25 cellular contexts compared by ENCODE assay signal in genomic region chr12:870378-870777, GRCh38.
DNase-seq lines count a peak whose midpoint lies in the region; ATAC-seq, FAIRE-seq and TF ChIP-seq lines count a peak whose summit lies in the region.
"Had no signal": no experiment of that assay in that cellular context is flagged by ENCODE, and none has a peak within 500 bp of the region (broad histone marks: within the 10 kb centered on the region; RNA-seq: fewer than 3 reads in every experiment).

No MANE protein-coding gene starts in this region.

- H3K4ac ChIP-seq in trophoblast cell (ENCODE audit: low read depth, low read length): no peak overlapping the region

- no peak overlapping the region for H2AFZ ChIP-seq in trophoblast cell (ENCODE audit: insufficient read depth, low read length, poor library complexity)

- H3K4me1 Mint-ChIP-seq in activated CD8-positive, alpha-beta memory T cell treated with anti-CD3 and anti-CD28 coated beads, Interleukin-2, amount 10 ng/mL, durations not matched to agents 7 days and 5 days: peaks cover 12% of the 10 kb centered on the region
- H3K4me1 Mint-ChIP-seq in activated T-helper 1 cell treated with anti-CD3 and anti-CD28 coated beads, Interleukin-12 subunit alpha, Interleukin-12 subunit beta, Interleukin-2, Interleukin-4 antibody, amounts not matched to agents 30 ng/mL and 10 ng/mL and 1 ng/mL, durations not matched to agents 14 hours and 24 hours and 36 hours (ENCODE audit: low read depth): peaks cover 13% of the 10 kb centered on the region

- TF ChIP-seq POLR2A in GM12891 (IDR thresholded peaks at IDR 0.05; ENCODE audit: low read depth, low read length): no peak

- H3K36me3 Mint-ChIP-seq in activated CD8-positive, alpha-beta memory T cell treated with anti-CD3 and anti-CD28 coated beads, Interleukin-2, amount 10 ng/mL, durations not matched to agents 7 days and 5 days: peaks cover 29% of the 10 kb centered on the region
- peaks cover 34% of the 10 kb centered on the region for H3K36me3 Mint-ChIP-seq in activated T-helper 1 cell treated with anti-CD3 and anti-CD28 coated beads, Interleukin-12 subunit alpha, Interleukin-12 subunit beta, Interleukin-2, Interleukin-4 antibody, amounts not matched to agents 30 ng/mL and 10 ng/mL and 1 ng/mL, durations not matched to agents 14 hours and 24 hours and 36 hours (ENCODE audit: low read depth)

- H3K27ac ChIP-seq in trophoblast cell (ENCODE audit: low read depth, low read length): no peak overlapping the region
- H3K27ac ChIP-seq: C4-2B, stomach, vagina, WERI-Rb-1 had no signal

- peaks cover 28 to 35% of the 10 kb centered on the region in 2 experiments for H3K36me3 ChIP-seq in trophoblast cell (ENCODE audit: control insufficient read depth in 1 of 2, insufficient read depth in 2 of 2, low read length in 2 of 2)

- ATAC-seq in activated CD8-positive, alpha-beta memory T cell treated with anti-CD3 and anti-CD28 coated beads, Interleukin-2, amount 10 ng/mL, durations not matched to agents 7 days and 5 days: peak; percentile 53
- ATAC-seq: left colon, right cardiac atrium had no signal

- no peak overlapping the region for H4K12ac ChIP-seq in trophoblast cell (ENCODE audit: low read depth, low read length)

- H2AK5ac ChIP-seq in trophoblast cell (ENCODE audit: low read length): no peak overlapping the region

- H3K4me2 ChIP-seq in trophoblast cell (ENCODE audit: low read length): no peak overlapping the region

- no peak overlapping the region for H2BK5ac ChIP-seq in trophoblast cell (ENCODE audit: low read depth, low read length, poor library complexity)

- CTCF ChIA-PET in activated CD8-positive, alpha-beta memory T cell treated with anti-CD3 and anti-CD28 coated beads, Interleukin-2, amount 10 ng/mL, durations not matched to agents 7 days and 5 days (lab: Charles Lee): interaction anchor here (0.8 to 1.0 kb wide), 2 partner anchors 9 to 24 kb away, joined by 3 read pairs; no protein-coding TSS in a partner anchor

- H3K79me1 ChIP-seq in trophoblast cell (ENCODE audit: low read length): no peaks in the 10 kb centered on the region

- no peak overlapping the region for H3K4me3 ChIP-seq in trophoblast cell (ENCODE audit: low read depth, low read length)
- H3K4me3 ChIP-seq: HAP-1, stomach, vagina had no signal

- FAIRE-seq in GM19239 (lab: Jason Lieb, UNC): peak; percentile 48
- no peak for FAIRE-seq in GM12891 (lab: Jason Lieb, UNC)

- H3K4me3 Mint-ChIP-seq in activated CD8-positive, alpha-beta memory T cell treated with anti-CD3 and anti-CD28 coated beads, Interleukin-2, amount 10 ng/mL, durations not matched to agents 7 days and 5 days: no peak overlapping the region
- no peak overlapping the region for H3K4me3 Mint-ChIP-seq in activated T-helper 1 cell treated with anti-CD3 and anti-CD28 coated beads, Interleukin-12 subunit alpha, Interleukin-12 subunit beta, Interleukin-2, Interleukin-4 antibody, amounts not matched to agents 30 ng/mL and 10 ng/mL and 1 ng/mL, durations not matched to agents 14 hours and 24 hours and 36 hours
- H3K4me3 Mint-ChIP-seq: activated CD4-positive, alpha-beta T cell treated with anti-CD3 and anti-CD28 coated beads, Interleukin-2, amount 10 ng/mL, durations not matched to agents 24 days and 14 days had no signal

- H3K23ac ChIP-seq in trophoblast cell (ENCODE audit: low read length): no peak overlapping the region

- H3K9me3 Mint-ChIP-seq in activated CD8-positive, alpha-beta memory T cell treated with anti-CD3 and anti-CD28 coated beads, Interleukin-2, amount 10 ng/mL, durations not matched to agents 7 days and 5 days (ENCODE audit: low read depth): no peaks in the 10 kb centered on the region
- H3K9me3 Mint-ChIP-seq in activated T-helper 1 cell treated with anti-CD3 and anti-CD28 coated beads, Interleukin-12 subunit alpha, Interleukin-12 subunit beta, Interleukin-2, Interleukin-4 antibody, amounts not matched to agents 30 ng/mL and 10 ng/mL and 1 ng/mL, durations not matched to agents 14 hours and 24 hours and 36 hours: no peaks in the 10 kb centered on the region
- H3K9me3 Mint-ChIP-seq: activated CD4-positive, alpha-beta T cell treated with anti-CD3 and anti-CD28 coated beads, Interleukin-2, amount 10 ng/mL, durations not matched to agents 24 days and 14 days had no signal

- H3K27me3 ChIP-seq in trophoblast cell (ENCODE audit: insufficient read depth, low read length): no peaks in the 10 kb centered on the region
- H3K27me3 ChIP-seq: stomach, vagina had no signal

- H2BK120ac ChIP-seq in trophoblast cell (ENCODE audit: insufficient read depth, low read length, poor library complexity): no peak overlapping the region

- H3K18ac ChIP-seq in trophoblast cell (ENCODE audit: low read length): no peak overlapping the region

- H3K14ac ChIP-seq in trophoblast cell (ENCODE audit: low read length): no peak overlapping the region

- no peaks in the 10 kb centered on the region for H3K79me2 ChIP-seq in trophoblast cell (ENCODE audit: control insufficient read depth, insufficient read depth, low read length, poor library complexity)

- H3K9ac ChIP-seq in trophoblast cell (ENCODE audit: low read length): peak overlapping the region; percentile 12

- WGBS in trophoblast cell (ENCODE audit: extremely low coverage, insufficient coverage, insufficient read length): no CpG with 5 or more reads among the region's 1 CpG

- H2BK12ac ChIP-seq in trophoblast cell (ENCODE audit: low read length): no peak overlapping the region

- no peaks in the 10 kb centered on the region for H3K27me3 Mint-ChIP-seq in activated CD8-positive, alpha-beta memory T cell treated with anti-CD3 and anti-CD28 coated beads, Interleukin-2, amount 10 ng/mL, durations not matched to agents 7 days and 5 days
- no peaks in the 10 kb centered on the region for H3K27me3 Mint-ChIP-seq in activated T-helper 1 cell treated with anti-CD3 and anti-CD28 coated beads, Interleukin-12 subunit alpha, Interleukin-12 subunit beta, Interleukin-2, Interleukin-4 antibody, amounts not matched to agents 30 ng/mL and 10 ng/mL and 1 ng/mL, durations not matched to agents 14 hours and 24 hours and 36 hours (ENCODE audit: insufficient read depth)
- H3K27me3 Mint-ChIP-seq: activated CD4-positive, alpha-beta T cell treated with anti-CD3 and anti-CD28 coated beads, Interleukin-2, amount 10 ng/mL, durations not matched to agents 24 days and 14 days had no signal

- H3K27ac Mint-ChIP-seq in activated CD8-positive, alpha-beta memory T cell treated with anti-CD3 and anti-CD28 coated beads, Interleukin-2, amount 10 ng/mL, durations not matched to agents 7 days and 5 days: no peak overlapping the region
- H3K27ac Mint-ChIP-seq in activated T-helper 1 cell treated with anti-CD3 and anti-CD28 coated beads, Interleukin-12 subunit alpha, Interleukin-12 subunit beta, Interleukin-2, Interleukin-4 antibody, amounts not matched to agents 30 ng/mL and 10 ng/mL and 1 ng/mL, durations not matched to agents 14 hours and 24 hours and 36 hours: peak overlapping the region; percentile 45
- H3K27ac Mint-ChIP-seq: activated CD4-positive, alpha-beta T cell treated with anti-CD3 and anti-CD28 coated beads, Interleukin-2, amount 10 ng/mL, durations not matched to agents 24 days and 14 days had no signal

- intact Hi-C loops in activated T-helper 1 cell treated with anti-CD3 and anti-CD28 coated beads, Interleukin-12 subunit alpha, Interleukin-12 subunit beta, Interleukin-2, Interleukin-4 antibody, amounts not matched to agents 30 ng/mL and 10 ng/mL and 1 ng/mL, durations not matched to agents 14 hours and 24 hours and 36 hours (cut with micrococcal nuclease): loop anchor here (5.0 kb wide), 1 partner anchor 82 kb away; no protein-coding TSS in a partner anchor

- no peak overlapping the region for H4K8ac ChIP-seq in trophoblast cell (ENCODE audit: low read depth, low read length)

- no peaks in the 10 kb centered on the region for H3K9me3 ChIP-seq in trophoblast cell (ENCODE audit: insufficient read depth, low read depth, low read length)
- H3K9me3 ChIP-seq: HAP-1, stomach, vagina had no signal

- no peaks in the 10 kb centered on the region for H3K4me1 ChIP-seq in trophoblast cell (ENCODE audit: control insufficient read depth in 1 of 2, insufficient read depth in 2 of 2, low read length in 2 of 2)
- H3K4me1 ChIP-seq: HAP-1, stomach, vagina had no signal

- H4K91ac ChIP-seq in trophoblast cell (ENCODE audit: low read depth, low read length): no peak overlapping the region

- no peak for DNase-seq in activated CD8-positive, alpha-beta memory T cell treated with anti-CD3 and anti-CD28 coated beads, Interleukin-2, amount 10 ng/mL, durations not matched to agents 7 days and 5 days
- DNase-seq in activated CD8-positive, alpha-beta memory T cell treated with anti-CD3 and anti-CD28 coated beads, Interleukin-2, amount 50 U/mL, for 4 hours: no peak
- no peak for DNase-seq in GM19239 (ENCODE audit: insufficient read length, low spot score)
- DNase-seq in activated T-helper 1 cell treated with anti-CD3 and anti-CD28 coated beads, Interleukin-12 subunit alpha, Interleukin-12 subunit beta, Interleukin-2, Interleukin-4 antibody, amounts not matched to agents 30 ng/mL and 10 ng/mL and 1 ng/mL, durations not matched to agents 14 hours and 24 hours and 36 hours (ENCODE audit: low spot score): no peak
- no peak for DNase-seq in trophoblast cell
- no peak for DNase-seq in SKM-1 treated with dmso at 0.1 percent for 144 hours (lab: John Stamatoyannopoulos, UW; ENCODE audit: unreplicated experiment)
- no peak for DNase-seq in GM12891 (ENCODE audit: insufficient read length, low spot score)
- no peak for DNase-seq in stimulated activated CD4-positive, alpha-beta T cell treated with anti-CD3 and anti-CD28 coated beads, Interleukin-2, amount 100 ng/mL, for 48 hours
- DNase-seq: activated CD4-positive, alpha-beta T cell treated with anti-CD3 and anti-CD28 coated beads, Interleukin-2, amount 10 ng/mL, durations not matched to agents 24 days and 14 days; erythroblast; hypothalamus; left colon; MV-4-11; NCI-H1436; NCI-H2081; NCI-H2227 treated with DMSO at 0.1 percent for 48 hours; right cardiac atrium; SIG-M5; stimulated activated CD4-positive, alpha-beta T cell treated with anti-CD3 and anti-CD28 coated beads, Interleukin-1b, Interleukin-23, amount 100 ng/mL, for 48 hours; stomach; SW 1271; WERI-Rb-1 had no signal

TF ChIP-seq in GM12891, 5 proteins besides CTCF, POLR2A, EP300 and RAD21:
- TF ChIP-seq PAX5 (IDR thresholded peaks at IDR 0.05; ENCODE audit: insufficient read depth, low read length, severe bottlenecking) (no peak), POLR2AphosphoS5 (IDR thresholded peaks at IDR 0.05; ENCODE audit: low read depth, low read length) (no peak), SPI1 (IDR thresholded peaks at IDR 0.05; ENCODE audit: low read depth, low read length) (no peak), POU2F2 (IDR thresholded peaks at IDR 0.05; ENCODE audit: low read depth, low read length) (no peak)
